Comparison of ENCODE assay signal across 12 cellular contexts in the genomic region with DNA sequence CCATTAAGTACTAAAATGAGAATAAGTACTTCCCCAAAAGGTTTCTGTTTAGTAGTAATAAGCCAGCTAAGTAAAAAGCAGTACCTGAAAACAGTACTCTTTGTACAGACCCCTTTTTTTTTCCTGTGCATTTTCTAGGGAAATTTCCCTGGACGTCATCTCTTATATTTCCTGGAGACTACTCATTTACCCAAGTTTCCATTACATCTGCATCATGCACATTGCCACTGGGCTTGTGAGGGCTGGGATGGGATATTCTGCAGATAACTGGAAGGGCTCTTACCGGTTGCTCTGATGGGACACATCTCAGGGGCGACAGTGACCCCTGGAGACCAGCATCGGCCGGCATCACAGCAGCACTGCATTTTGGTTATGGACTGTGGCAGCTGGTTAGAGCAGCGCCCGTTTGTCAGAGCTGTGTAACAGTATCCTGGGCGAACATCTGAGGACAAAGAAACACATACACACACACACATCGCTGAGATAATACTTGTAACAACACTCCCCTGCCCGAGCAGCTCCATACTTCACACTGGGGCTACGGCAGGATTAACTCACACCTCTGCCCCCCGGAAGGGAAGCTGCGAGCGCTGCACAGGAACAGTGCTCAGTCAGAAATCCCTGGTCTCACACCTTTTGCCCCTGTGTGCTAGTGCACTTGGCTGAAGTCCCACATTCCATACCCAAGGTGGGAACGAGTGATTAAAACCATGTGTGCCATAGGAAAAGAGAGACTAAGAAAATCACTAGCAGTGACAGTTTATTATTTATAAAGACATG.
DNase-seq lines count a peak whose midpoint lies in the region; ATAC-seq and TF ChIP-seq lines count a peak whose summit lies in the region.
"Had no signal": no experiment of that assay in that cellular context is flagged by ENCODE, and none has a peak within 500 bp of the region (broad histone marks: within the 10 kb centered on the region; RNA-seq: fewer than 3 reads in every experiment).

No MANE protein-coding gene starts in this region.

- CTCF ChIA-PET in A673 (lab: Charles Lee): no interaction called here

- no peak for TF ChIP-seq CTCF in A673 (conservative IDR thresholded peaks at IDR 0.05; ENCODE audit: low read depth, low read length)

- H3K4me1 ChIP-seq in A673 (ENCODE audit: insufficient read depth, low read length, poor library complexity, severe bottlenecking): no peaks in the 10 kb centered on the region
- H3K4me1 ChIP-seq in effector memory CD4-positive, alpha-beta T cell (ENCODE audit: control insufficient read depth, insufficient read depth, low read length, poor library complexity, severe bottlenecking): no peaks in the 10 kb centered on the region
- H3K4me1 ChIP-seq: BLaER1 treated with 17β-estradiol and CSF1 and Interleukin-3, amounts not matched to agents 10 nM and 100 nM had no signal

- no peaks in the 10 kb centered on the region for H3K9me3 ChIP-seq in A673 (ENCODE audit: low read depth, low read length, poor library complexity, severe bottlenecking)
- no peaks in the 10 kb centered on the region for H3K9me3 ChIP-seq in effector memory CD4-positive, alpha-beta T cell (ENCODE audit: control insufficient read depth, low read length)
- H3K9me3 ChIP-seq: BLaER1 treated with 17β-estradiol and CSF1 and Interleukin-3, amounts not matched to agents 10 nM and 100 nM had no signal

- H3K27me3 ChIP-seq in A673 (replicated peaks; ENCODE audit: insufficient read depth, low read depth, low read length, poor library complexity): no peaks in the 10 kb centered on the region
- H3K27me3 ChIP-seq in H7 (ENCODE audit: control insufficient read depth, insufficient read depth, low read length): no peaks in the 10 kb centered on the region
- no peaks in the 10 kb centered on the region for H3K27me3 ChIP-seq in effector memory CD4-positive, alpha-beta T cell (replicated peaks; ENCODE audit: control insufficient read depth, insufficient read depth, low read length, poor library complexity, severe bottlenecking)
- H3K27me3 ChIP-seq: BLaER1 treated with 17β-estradiol and CSF1 and Interleukin-3, amounts not matched to agents 10 nM and 100 nM had no signal

- no peaks in the 10 kb centered on the region for H3K36me3 ChIP-seq in A673 (ENCODE audit: insufficient read depth, low read length, poor library complexity, severe bottlenecking)
- no peaks in the 10 kb centered on the region for H3K36me3 ChIP-seq in H7 (replicated peaks; ENCODE audit: control insufficient read depth, insufficient read depth, low read length)
- no peaks in the 10 kb centered on the region for H3K36me3 ChIP-seq in effector memory CD4-positive, alpha-beta T cell (ENCODE audit: control insufficient read depth, insufficient read depth, low read length)
- H3K36me3 ChIP-seq: BLaER1 treated with 17β-estradiol and CSF1 and Interleukin-3, amounts not matched to agents 10 nM and 100 nM had no signal

- ATAC-seq in HG03378 (IDR thresholded peaks at IDR 0.05; ENCODE audit: unreplicated experiment): no peak
- ATAC-seq: activated T-helper 17 cell treated with anti-CD3 and anti-CD28 coated beads, Interleukin-2, amount 50 U/mL, for 72 hours had no signal

- BruUV-seq in A673 (replicated peaks; lab: Mats Ljungman, UMichigan): no TSS peak

- H3K4me3 ChIP-seq in A673 (ENCODE audit: low read depth, low read length, poor library complexity, severe bottlenecking) (no peak overlapping the region), H7 (ENCODE audit: insufficient read depth, low read depth, low read length) (no peak overlapping the region)
- H3K4me3 ChIP-seq in effector memory CD4-positive, alpha-beta T cell (ENCODE audit: insufficient read depth, low read depth, low read length, poor library complexity, severe bottlenecking): no peak overlapping the region
- H3K4me3 ChIP-seq: BLaER1 treated with 17β-estradiol and CSF1 and Interleukin-3, amounts not matched to agents 10 nM and 100 nM had no signal

- intact Hi-C loops in A673 (cut with micrococcal nuclease; ENCODE audit: unreplicated experiment): no loop called here

- no peak overlapping the region for H3K27ac ChIP-seq in A673 (ENCODE audit: low read depth, low read length, poor library complexity, severe bottlenecking)
- H3K27ac ChIP-seq in effector memory CD4-positive, alpha-beta T cell (ENCODE audit: insufficient read depth, low read length, poor library complexity, severe bottlenecking): no peak overlapping the region
- H3K27ac ChIP-seq: BLaER1 treated with 17β-estradiol and CSF1 and Interleukin-3, amounts not matched to agents 10 nM and 100 nM had no signal

- POLR2A ChIA-PET in A673 (lab: Charles Lee; ENCODE audit: low non-redundant PET): no interaction called here

- DNase-seq in A673 (ENCODE audit: low spot score) (peak; percentile 11), H7 (peak; percentile 28), SW480 (ENCODE audit: low spot score) (peak; percentile 0), islet precursor cell (peak; percentile 66)
- DNase-seq in activated effector memory CD4-positive, alpha-beta T cell treated with anti-CD3 and anti-CD28 coated beads, Interleukin-2, amount 50 U/mL, for 16 hours: no peak
- no peak for DNase-seq in activated CD4-positive, alpha-beta T cell treated with anti-CD3 and anti-CD28 coated beads for 4 hours
- DNase-seq in effector memory CD4-positive, alpha-beta T cell: no peak
- DNase-seq: aorta, foreskin fibroblast had no signal

Comparison
In these comparisons a context has a peak if more than half of its experiments do, and no peak if none do; other contexts are left out.
1. DNase-seq: peak in A673 (single experiment), H7 (single experiment), SW480 (single experiment) and islet precursor cell (single experiment); none in activated effector memory CD4-positive, alpha-beta T cell treated with anti-CD3 and anti-CD28 coated beads, Interleukin-2, amount 50 U/mL, for 16 hours (single experiment), activated CD4-positive, alpha-beta T cell treated with anti-CD3 and anti-CD28 coated beads for 4 hours (0 of 2) and effector memory CD4-positive, alpha-beta T cell (0 of 3).